8 cellular contexts compared by ENCODE assay signal in the genomic region with DNA sequence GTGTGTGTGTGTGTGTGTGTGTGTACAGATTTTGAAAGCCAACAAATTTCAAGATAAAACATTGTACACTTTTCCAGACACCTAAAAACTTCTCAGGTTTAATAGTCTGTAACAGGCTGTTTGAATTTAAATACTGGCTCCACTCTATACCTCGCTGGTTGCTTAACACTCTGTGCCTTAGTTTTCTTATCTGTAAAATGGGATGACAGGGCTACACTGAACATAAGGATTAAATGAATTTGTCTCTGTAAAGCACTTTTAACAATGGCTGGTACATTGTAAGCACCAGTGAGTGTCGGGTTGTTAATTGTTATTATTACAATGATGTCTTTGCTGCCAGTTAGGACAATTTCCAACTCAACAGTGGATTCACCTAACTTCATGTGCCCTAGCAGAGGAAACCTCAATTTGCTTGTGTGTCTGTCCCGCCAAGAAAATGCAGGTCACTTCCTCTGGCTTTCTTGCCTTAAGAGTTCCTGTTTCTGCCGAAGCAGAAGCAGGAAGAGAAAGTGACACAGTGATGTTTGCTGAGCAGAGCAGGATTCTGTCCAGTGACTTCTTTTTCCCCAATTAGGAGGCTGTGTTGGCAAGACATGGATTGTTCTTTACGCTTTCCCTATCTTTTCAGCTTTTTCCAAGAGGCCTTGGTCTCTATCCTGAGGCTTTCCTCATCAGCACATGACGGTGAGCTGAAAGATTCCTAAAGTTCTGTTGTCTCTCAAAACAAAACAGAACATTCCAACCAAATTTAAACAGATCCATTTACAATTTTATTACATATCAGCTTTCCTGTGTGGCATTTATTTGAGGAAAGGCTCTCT.
DNase-seq lines count a peak whose midpoint lies in the region; ATAC-seq, FAIRE-seq and TF ChIP-seq lines count a peak whose summit lies in the region.

No MANE protein-coding gene starts in this region.

- no peak for TF ChIP-seq CTCF in CD8-positive, alpha-beta T cell (IDR thresholded peaks at IDR 0.05)
- TF ChIP-seq CTCF in activated B cell treated with CpG ODN at 0.5 μM for 24 hours (IDR thresholded peaks at IDR 0.05): no peak
- no peak for TF ChIP-seq CTCF in heart right ventricle (IDR thresholded peaks at IDR 0.05)
- TF ChIP-seq CTCF in D721Med (IDR thresholded peaks at IDR 0.05; ENCODE audit: insufficient read depth, missing control alignments): no peak

- H3K4me1 ChIP-seq in CD8-positive, alpha-beta T cell (ENCODE audit: insufficient read depth, low read length): peaks cover 36% of the 10 kb centered on the region
- H3K4me1 ChIP-seq in heart right ventricle: peaks cover 0 to 50% (median 9%) of the 10 kb centered on the region in 9 donors

- POLR2A ChIA-PET in CD8-positive, alpha-beta T cell (lab: Charles Lee): interaction anchor here (0.7 to 3.3 kb wide), 6 partner anchors 18 to 156 kb away, joined by 3 to 38 read pairs (median 6); a partner anchor contains a TSS
- POLR2A ChIA-PET in activated B cell treated with CpG ODN at 0.5 μM for 24 hours (lab: Charles Lee): interaction anchor here (0.6 to 6.0 kb wide), 11 partner anchors 16 to 154 kb away, joined by 3 to 64 read pairs (median 3); a partner anchor contains a TSS

- peak; percentile 30 for ATAC-seq in CD8-positive, alpha-beta T cell
- ATAC-seq in GM19372 (IDR thresholded peaks at IDR 0.05; ENCODE audit: low read depth, unreplicated experiment) (peak; percentile 54), HG03460 (IDR thresholded peaks at IDR 0.05; ENCODE audit: unreplicated experiment) (peak; percentile 72), activated B cell treated with CpG ODN at 0.5 μM for 24 hours (ENCODE audit: low read depth) (peak; percentile 76), heart right ventricle (peak; percentile 41 to 91 (median 86))
- peak; percentile 55 for ATAC-seq in stimulated activated effector memory CD8-positive, alpha-beta T cell treated with anti-CD3 and anti-CD28 coated beads, Interleukin-12 subunit alpha, Interleukin-12 subunit beta, amount 100 ng/mL, for 72 hours

- peaks cover 54% of the 10 kb centered on the region for H3K4me1 Mint-ChIP-seq in CD8-positive, alpha-beta T cell (ENCODE audit: low read depth)
- H3K4me1 Mint-ChIP-seq in activated B cell treated with CpG ODN at 0.5 μM for 24 hours: peaks cover 72% of the 10 kb centered on the region
- peaks cover 45% of the 10 kb centered on the region for H3K4me1 Mint-ChIP-seq in stimulated activated effector memory CD8-positive, alpha-beta T cell treated with anti-CD3 and anti-CD28 coated beads, Interleukin-12 subunit alpha, Interleukin-12 subunit beta, amount 100 ng/mL, for 72 hours

- DNase-seq in CD8-positive, alpha-beta T cell: peak in 5 of 7 experiments; percentile 27 to 66 (median 33)
- DNase-seq in activated B cell treated with CpG ODN at 0.5 μM for 24 hours: peak; percentile 30
- DNase-seq in heart right ventricle: peak in 1 of 2 donors; percentile 58
- DNase-seq in stimulated activated effector memory CD8-positive, alpha-beta T cell treated with anti-CD3 and anti-CD28 coated beads, Interleukin-12 subunit alpha, Interleukin-12 subunit beta, amount 100 ng/mL, for 72 hours (ENCODE audit: low spot score in 2 of 2): peak in 1 of 2 donors; percentile 67
- no peak for DNase-seq in D721Med (ENCODE audit: insufficient read length, low spot score)
- no peak for DNase-seq in H4 (ENCODE audit: low spot score)

- no peaks in the 10 kb centered on the region for H3K27me3 Mint-ChIP-seq in CD8-positive, alpha-beta T cell (ENCODE audit: low read depth)
- no peaks in the 10 kb centered on the region for H3K27me3 Mint-ChIP-seq in activated B cell treated with CpG ODN at 0.5 μM for 24 hours

- no peaks in the 10 kb centered on the region for H3K27me3 ChIP-seq in CD8-positive, alpha-beta T cell (ENCODE audit: insufficient read depth, low read length)
- H3K27me3 ChIP-seq in heart right ventricle: peaks cover 0 to 5% (median 0%) of the 10 kb centered on the region in 7 donors

- no peaks in the 10 kb centered on the region for H3K9me3 ChIP-seq in CD8-positive, alpha-beta T cell (ENCODE audit: low read length)
- no peaks in the 10 kb centered on the region for H3K9me3 ChIP-seq in heart right ventricle

- H3K27ac ChIP-seq in CD8-positive, alpha-beta T cell (ENCODE audit: low read depth, low read length): peak overlapping the region; percentile 79
- peak overlapping the region in 9 of 10 donors; percentile 6 to 92 (median 65) for H3K27ac ChIP-seq in heart right ventricle

- intact Hi-C loops in CD8-positive, alpha-beta T cell (cut with DNase I, micrococcal nuclease): loop anchor here (1.0 to 5.0 kb wide), 8 partner anchors 18 to 395 kb away; a partner anchor contains a TSS
- intact Hi-C loops in activated B cell treated with CpG ODN at 0.5 μM for 24 hours (cut with micrococcal nuclease) (loop anchor here (1.0 to 5.0 kb wide), 7 partner anchors 18 to 390 kb away; no protein-coding TSS in a partner anchor), heart right ventricle (cut with DNase I) (loop anchor here in 1 of 10 donors (10.0 kb wide), 1 partner anchor 148 kb away; no protein-coding TSS in a partner anchor)

- CTCF ChIA-PET in CD8-positive, alpha-beta T cell (lab: Charles Lee): interaction anchor here (0.9 to 1.4 kb wide), 5 partner anchors 9 to 339 kb away, joined by 3 to 4 read pairs (median 3); a partner anchor contains a TSS
- CTCF ChIA-PET in activated B cell treated with CpG ODN at 0.5 μM for 24 hours (lab: Charles Lee): no interaction called here

- WGBS in heart right ventricle, 2 donors: 53 to 68% methylated on average over 6 of the region's 6 CpGs

- H3K4me3 ChIP-seq in CD8-positive, alpha-beta T cell (ENCODE audit: low read depth, low read length): peak overlapping the region; percentile 46
- H3K4me3 ChIP-seq in heart right ventricle: peak overlapping the region in 2 of 10 donors; percentile 1 to 8

- H3K27ac Mint-ChIP-seq in CD8-positive, alpha-beta T cell: peak overlapping the region; percentile 93
- H3K27ac Mint-ChIP-seq in activated B cell treated with CpG ODN at 0.5 μM for 24 hours: peak overlapping the region; percentile 96
- H3K27ac Mint-ChIP-seq in stimulated activated effector memory CD8-positive, alpha-beta T cell treated with anti-CD3 and anti-CD28 coated beads, Interleukin-12 subunit alpha, Interleukin-12 subunit beta, amount 100 ng/mL, for 72 hours: peak overlapping the region; percentile 94

- no peak for FAIRE-seq in D721Med (lab: Jason Lieb, UNC)

- H3K36me3 Mint-ChIP-seq in CD8-positive, alpha-beta T cell: no peaks in the 10 kb centered on the region
- no peaks in the 10 kb centered on the region for H3K36me3 Mint-ChIP-seq in activated B cell treated with CpG ODN at 0.5 μM for 24 hours (ENCODE audit: low read depth)
- no peaks in the 10 kb centered on the region for H3K36me3 Mint-ChIP-seq in stimulated activated effector memory CD8-positive, alpha-beta T cell treated with anti-CD3 and anti-CD28 coated beads, Interleukin-12 subunit alpha, Interleukin-12 subunit beta, amount 100 ng/mL, for 72 hours

- H3K9me3 Mint-ChIP-seq in CD8-positive, alpha-beta T cell: no peaks in the 10 kb centered on the region
- H3K9me3 Mint-ChIP-seq in activated B cell treated with CpG ODN at 0.5 μM for 24 hours: peaks cover 4% of the 10 kb centered on the region
- peaks cover 4% of the 10 kb centered on the region for H3K9me3 Mint-ChIP-seq in stimulated activated effector memory CD8-positive, alpha-beta T cell treated with anti-CD3 and anti-CD28 coated beads, Interleukin-12 subunit alpha, Interleukin-12 subunit beta, amount 100 ng/mL, for 72 hours

- H3K4me3 Mint-ChIP-seq in CD8-positive, alpha-beta T cell: peak overlapping the region; percentile 80
- peak overlapping the region; percentile 81 for H3K4me3 Mint-ChIP-seq in activated B cell treated with CpG ODN at 0.5 μM for 24 hours
- H3K4me3 Mint-ChIP-seq in stimulated activated effector memory CD8-positive, alpha-beta T cell treated with anti-CD3 and anti-CD28 coated beads, Interleukin-12 subunit alpha, Interleukin-12 subunit beta, amount 100 ng/mL, for 72 hours: peak overlapping the region; percentile 70

- no peaks in the 10 kb centered on the region for H3K36me3 ChIP-seq in CD8-positive, alpha-beta T cell (ENCODE audit: insufficient read depth, low read length)
- H3K36me3 ChIP-seq in heart right ventricle: no peaks in the 10 kb centered on the region

Comparison
In these comparisons a context has a peak if more than half of its experiments do, and no peak if none do; other contexts are left out.
1. ATAC-seq: peak in every context shown above with its lines; median percentile 86 in heart right ventricle; 76 in activated B cell treated with CpG ODN at 0.5 μM for 24 hours; 72 in HG03460; 55 in stimulated activated effector memory CD8-positive, alpha-beta T cell treated with anti-CD3 and anti-CD28 coated beads, Interleukin-12 subunit alpha, Interleukin-12 subunit beta, amount 100 ng/mL, for 72 hours; 54 in GM19372; 30 in CD8-positive, alpha-beta T cell.
2. DNase-seq: peak in CD8-positive, alpha-beta T cell (5 of 7) and activated B cell treated with CpG ODN at 0.5 μM for 24 hours (single experiment); none in D721Med (single experiment) and H4 (single experiment).
3. Peak in every context shown above with its lines, with median percentiles within 50 percentile points of each other: H3K27ac Mint-ChIP-seq and H3K4me3 Mint-ChIP-seq.